11 cellular contexts compared by ENCODE assay signal in the genomic region with DNA sequence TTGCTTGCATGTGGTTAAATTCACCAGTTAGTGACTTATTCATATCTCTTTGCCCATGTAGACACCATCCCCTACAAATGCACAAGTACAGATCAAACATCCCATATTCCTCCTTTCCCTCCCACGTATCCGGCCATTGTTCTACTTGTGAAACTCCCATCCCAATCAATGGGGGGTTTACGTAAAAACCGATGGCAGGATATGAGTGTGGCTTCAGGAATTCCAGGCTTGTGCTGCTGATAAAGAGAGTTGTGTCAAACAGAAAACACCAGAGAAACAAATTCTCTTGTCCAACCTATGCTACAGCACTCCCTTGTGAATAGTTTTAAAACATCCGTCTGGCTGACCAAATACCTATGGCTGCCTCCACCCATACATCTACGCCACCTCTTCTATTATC. TPM values are rescaled to one million over a fixed set of nuclear protein-coding genes. Genes with fewer than 3 reads are reported as not detected.
DNase-seq lines count a peak whose midpoint lies in the region; ATAC-seq and TF ChIP-seq lines count a peak whose summit lies in the region.
"Had no signal": no experiment of that assay in that cellular context is flagged by ENCODE, and none has a peak within 500 bp of the region (broad histone marks: within the 10 kb centered on the region; RNA-seq: fewer than 3 reads in every experiment).

No MANE protein-coding gene starts in this region.

- ATAC-seq in RWPE2 (ENCODE audit: low read depth) (peak; percentile 92), HG02623 (IDR thresholded peaks at IDR 0.05; ENCODE audit: unreplicated experiment) (no peak)
- ATAC-seq: GM12878 had no signal

- H3K27ac Mint-ChIP-seq in Calu3 (ENCODE audit: unreplicated experiment), result peak overlapping the region; percentile 54
- H3K27ac Mint-ChIP-seq: brain had no signal

- no peaks in the 10 kb centered on the region for H3K36me3 ChIP-seq in RWPE2 (ENCODE audit: low read depth)
- no peaks in the 10 kb centered on the region for H3K36me3 ChIP-seq in parathyroid adenoma (ENCODE audit: control insufficient read depth, insufficient read depth, low read length)

- H3K27me3 Mint-ChIP-seq in Calu3 (ENCODE audit: unreplicated experiment), result no peaks in the 10 kb centered on the region

- CTCF ChIA-PET in Calu3 (lab: Charles Lee), result no interaction called here

- H3K36me3 Mint-ChIP-seq in Calu3 (ENCODE audit: insufficient read depth, unreplicated experiment), result no peaks in the 10 kb centered on the region
- H3K36me3 Mint-ChIP-seq: brain had no signal

- H3K27me3 ChIP-seq in RWPE2 (ENCODE audit: insufficient read depth, poor library complexity, severe bottlenecking) (no peaks in the 10 kb centered on the region), parathyroid adenoma (ENCODE audit: control insufficient read depth, insufficient read depth, low read length) (no peaks in the 10 kb centered on the region)

- H3K4me3 ChIP-seq in RWPE2 (ENCODE audit: severe bottlenecking) (no peak overlapping the region), fibroblast of the aortic adventitia (ENCODE audit: low read depth, low read length) (no peak overlapping the region), parathyroid adenoma (ENCODE audit: low read depth, low read length) (no peak overlapping the region)
- H3K4me3 ChIP-seq: GM12878 had no signal

- no peak overlapping the region for H3K9ac ChIP-seq in parathyroid adenoma

- intact Hi-C loops in Calu3 (cut with micrococcal nuclease; ENCODE audit: unreplicated experiment), result no loop called here

- H3K4me1 Mint-ChIP-seq in Calu3 (ENCODE audit: low read depth, unreplicated experiment), result peaks cover 14% of the 10 kb centered on the region
- H3K4me1 Mint-ChIP-seq: brain had no signal

- H3K9me3 Mint-ChIP-seq in Calu3 (ENCODE audit: low read depth, unreplicated experiment), result peaks cover 3% of the 10 kb centered on the region

- no peaks in the 10 kb centered on the region for H3K79me2 ChIP-seq in parathyroid adenoma

- peaks cover 51% of the 10 kb centered on the region for H3K4me1 ChIP-seq in RWPE2 (ENCODE audit: insufficient read depth, poor library complexity, severe bottlenecking)
- H3K4me1 ChIP-seq in parathyroid adenoma, result no peaks in the 10 kb centered on the region

- H3K9me3 ChIP-seq in RWPE2 (ENCODE audit: severe bottlenecking), result no peaks in the 10 kb centered on the region
- H3K9me3 ChIP-seq in parathyroid adenoma (ENCODE audit: control insufficient read depth, low read length), result no peaks in the 10 kb centered on the region

- no peak overlapping the region for H3K4me2 ChIP-seq in parathyroid adenoma (ENCODE audit: low read length)

- BruUV-seq in Calu3 (replicated peaks; lab: Mats Ljungman, UMichigan), result no TSS peak

- H3K4me3 Mint-ChIP-seq in Calu3 (ENCODE audit: low read depth, unreplicated experiment), result no peak overlapping the region
- H3K4me3 Mint-ChIP-seq: brain had no signal

- TF ChIP-seq CTCF in Calu3 (IDR thresholded peaks at IDR 0.05; ENCODE audit: unreplicated experiment) (no peak), RWPE2 (IDR thresholded peaks at IDR 0.05; ENCODE audit: poor library complexity, severe bottlenecking) (peak; percentile 46), fibroblast of the aortic adventitia (IDR thresholded peaks at IDR 0.05; ENCODE audit: insufficient read depth, low read length) (no peak), parathyroid adenoma (IDR thresholded peaks at IDR 0.05) (no peak)

- H3K27ac ChIP-seq in RWPE2 (ENCODE audit: poor library complexity, severe bottlenecking) (peak overlapping the region; percentile 95), parathyroid adenoma (peak overlapping the region; percentile 39)

- peak; percentile 37 for DNase-seq in Calu3
- DNase-seq in RWPE2 (ENCODE audit: low spot score), result peak; percentile 66
- DNase-seq in fibroblast of the aortic adventitia (ENCODE audit: low read depth), result peak; percentile 100
- no peak for DNase-seq in Ammon's horn (ENCODE audit: low spot score)
- DNase-seq in activated CD4-positive, CD25-positive, alpha-beta regulatory T cell (lab: John Stamatoyannopoulos, UW), result no peak
- DNase-seq in stimulated activated CD4-positive, alpha-beta T cell treated with anti-CD3 and anti-CD28 coated beads, Interleukin-1b, Interleukin-23, amount 100 ng/mL, for 48 hours, result no peak
- DNase-seq: MV-4-11 had no signal

- H2AFZ ChIP-seq in parathyroid adenoma, result no peak overlapping the region

RNA-seq across cellular contexts. Expression of a gene that starts 15.5 kb away (rescaled TPM):
- 0.17 TPM in 1 of 2 replicates, not detected in the other for total RNA-seq in Calu3 (2022)
- total RNA-seq in fibroblast of the aortic adventitia (ENCODE audit: low replicate concordance), result 2.6 and 10.1 TPM in 2 replicates

Comparison
In these comparisons a context has a peak if more than half of its experiments do, and no peak if none do; other contexts are left out.
1. DNase-seq: peak in Calu3 (single experiment), RWPE2 (single experiment) and fibroblast of the aortic adventitia (single experiment); none in Ammon's horn (single experiment), activated CD4-positive, CD25-positive, alpha-beta regulatory T cell (0 of 4) and stimulated activated CD4-positive, alpha-beta T cell treated with anti-CD3 and anti-CD28 coated beads, Interleukin-1b, Interleukin-23, amount 100 ng/mL, for 48 hours (single experiment).